ENCODE assay signal across 1 cellular context in the genomic region with DNA sequence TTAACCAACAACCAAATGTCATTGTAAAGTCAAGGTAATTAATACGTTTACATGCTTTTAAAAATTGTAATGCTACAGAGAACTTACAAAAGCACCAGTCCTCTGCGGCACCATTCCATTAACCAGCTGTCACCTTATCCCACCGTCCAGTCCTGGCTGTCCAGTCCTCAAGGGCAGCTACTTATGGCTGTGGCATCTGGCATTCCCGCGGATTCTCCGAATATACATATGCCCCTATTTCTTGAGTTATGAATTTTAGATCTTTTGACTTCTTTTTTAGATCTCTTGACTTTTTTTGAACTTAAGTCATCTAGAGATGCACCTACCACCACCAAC.
TF ChIP-seq lines count a peak whose summit lies in the region.

No MANE protein-coding gene starts in this region.

TF ChIP-seq in H1, 55 proteins besides CTCF, POLR2A, EP300 and RAD21:
- TF ChIP-seq, protein P1, sequence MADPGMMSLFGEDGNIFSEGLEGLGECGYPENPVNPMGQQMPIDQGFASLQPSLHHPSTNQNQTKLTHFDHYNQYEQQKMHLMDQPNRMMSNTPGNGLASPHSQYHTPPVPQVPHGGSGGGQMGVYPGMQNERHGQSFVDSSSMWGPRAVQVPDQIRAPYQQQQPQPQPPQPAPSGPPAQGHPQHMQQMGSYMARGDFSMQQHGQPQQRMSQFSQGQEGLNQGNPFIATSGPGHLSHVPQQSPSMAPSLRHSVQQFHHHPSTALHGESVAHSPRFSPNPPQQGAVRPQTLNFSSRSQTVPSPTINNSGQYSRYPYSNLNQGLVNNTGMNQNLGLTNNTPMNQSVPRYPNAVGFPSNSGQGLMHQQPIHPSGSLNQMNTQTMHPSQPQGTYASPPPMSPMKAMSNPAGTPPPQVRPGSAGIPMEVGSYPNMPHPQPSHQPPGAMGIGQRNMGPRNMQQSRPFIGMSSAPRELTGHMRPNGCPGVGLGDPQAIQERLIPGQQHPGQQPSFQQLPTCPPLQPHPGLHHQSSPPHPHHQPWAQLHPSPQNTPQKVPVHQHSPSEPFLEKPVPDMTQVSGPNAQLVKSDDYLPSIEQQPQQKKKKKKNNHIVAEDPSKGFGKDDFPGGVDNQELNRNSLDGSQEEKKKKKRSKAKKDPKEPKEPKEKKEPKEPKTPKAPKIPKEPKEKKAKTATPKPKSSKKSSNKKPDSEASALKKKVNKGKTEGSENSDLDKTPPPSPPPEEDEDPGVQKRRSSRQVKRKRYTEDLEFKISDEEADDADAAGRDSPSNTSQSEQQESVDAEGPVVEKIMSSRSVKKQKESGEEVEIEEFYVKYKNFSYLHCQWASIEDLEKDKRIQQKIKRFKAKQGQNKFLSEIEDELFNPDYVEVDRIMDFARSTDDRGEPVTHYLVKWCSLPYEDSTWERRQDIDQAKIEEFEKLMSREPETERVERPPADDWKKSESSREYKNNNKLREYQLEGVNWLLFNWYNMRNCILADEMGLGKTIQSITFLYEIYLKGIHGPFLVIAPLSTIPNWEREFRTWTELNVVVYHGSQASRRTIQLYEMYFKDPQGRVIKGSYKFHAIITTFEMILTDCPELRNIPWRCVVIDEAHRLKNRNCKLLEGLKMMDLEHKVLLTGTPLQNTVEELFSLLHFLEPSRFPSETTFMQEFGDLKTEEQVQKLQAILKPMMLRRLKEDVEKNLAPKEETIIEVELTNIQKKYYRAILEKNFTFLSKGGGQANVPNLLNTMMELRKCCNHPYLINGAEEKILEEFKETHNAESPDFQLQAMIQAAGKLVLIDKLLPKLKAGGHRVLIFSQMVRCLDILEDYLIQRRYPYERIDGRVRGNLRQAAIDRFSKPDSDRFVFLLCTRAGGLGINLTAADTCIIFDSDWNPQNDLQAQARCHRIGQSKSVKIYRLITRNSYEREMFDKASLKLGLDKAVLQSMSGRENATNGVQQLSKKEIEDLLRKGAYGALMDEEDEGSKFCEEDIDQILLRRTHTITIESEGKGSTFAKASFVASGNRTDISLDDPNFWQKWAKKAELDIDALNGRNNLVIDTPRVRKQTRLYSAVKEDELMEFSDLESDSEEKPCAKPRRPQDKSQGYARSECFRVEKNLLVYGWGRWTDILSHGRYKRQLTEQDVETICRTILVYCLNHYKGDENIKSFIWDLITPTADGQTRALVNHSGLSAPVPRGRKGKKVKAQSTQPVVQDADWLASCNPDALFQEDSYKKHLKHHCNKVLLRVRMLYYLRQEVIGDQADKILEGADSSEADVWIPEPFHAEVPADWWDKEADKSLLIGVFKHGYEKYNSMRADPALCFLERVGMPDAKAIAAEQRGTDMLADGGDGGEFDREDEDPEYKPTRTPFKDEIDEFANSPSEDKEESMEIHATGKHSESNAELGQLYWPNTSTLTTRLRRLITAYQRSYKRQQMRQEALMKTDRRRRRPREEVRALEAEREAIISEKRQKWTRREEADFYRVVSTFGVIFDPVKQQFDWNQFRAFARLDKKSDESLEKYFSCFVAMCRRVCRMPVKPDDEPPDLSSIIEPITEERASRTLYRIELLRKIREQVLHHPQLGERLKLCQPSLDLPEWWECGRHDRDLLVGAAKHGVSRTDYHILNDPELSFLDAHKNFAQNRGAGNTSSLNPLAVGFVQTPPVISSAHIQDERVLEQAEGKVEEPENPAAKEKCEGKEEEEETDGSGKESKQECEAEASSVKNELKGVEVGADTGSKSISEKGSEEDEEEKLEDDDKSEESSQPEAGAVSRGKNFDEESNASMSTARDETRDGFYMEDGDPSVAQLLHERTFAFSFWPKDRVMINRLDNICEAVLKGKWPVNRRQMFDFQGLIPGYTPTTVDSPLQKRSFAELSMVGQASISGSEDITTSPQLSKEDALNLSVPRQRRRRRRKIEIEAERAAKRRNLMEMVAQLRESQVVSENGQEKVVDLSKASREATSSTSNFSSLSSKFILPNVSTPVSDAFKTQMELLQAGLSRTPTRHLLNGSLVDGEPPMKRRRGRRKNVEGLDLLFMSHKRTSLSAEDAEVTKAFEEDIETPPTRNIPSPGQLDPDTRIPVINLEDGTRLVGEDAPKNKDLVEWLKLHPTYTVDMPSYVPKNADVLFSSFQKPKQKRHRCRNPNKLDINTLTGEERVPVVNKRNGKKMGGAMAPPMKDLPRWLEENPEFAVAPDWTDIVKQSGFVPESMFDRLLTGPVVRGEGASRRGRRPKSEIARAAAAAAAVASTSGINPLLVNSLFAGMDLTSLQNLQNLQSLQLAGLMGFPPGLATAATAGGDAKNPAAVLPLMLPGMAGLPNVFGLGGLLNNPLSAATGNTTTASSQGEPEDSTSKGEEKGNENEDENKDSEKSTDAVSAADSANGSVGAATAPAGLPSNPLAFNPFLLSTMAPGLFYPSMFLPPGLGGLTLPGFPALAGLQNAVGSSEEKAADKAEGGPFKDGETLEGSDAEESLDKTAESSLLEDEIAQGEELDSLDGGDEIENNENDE (IDR thresholded peaks at IDR 0.05; ENCODE audit: insufficient replicate concordance, low read length): no peak
- TF ChIP-seq HDAC6 (IDR thresholded peaks at IDR 0.05; ENCODE audit: low read depth, low read length): no peak
- no peak for TF ChIP-seq CREB1 (IDR thresholded peaks at IDR 0.05)
- TF ChIP-seq TCF12 (IDR thresholded peaks at IDR 0.05; ENCODE audit: low read depth, low read length): no peak
- no peak for TF ChIP-seq SAP30 (IDR thresholded peaks at IDR 0.05; ENCODE audit: insufficient read depth, insufficient replicate concordance, low read length)
- no peak for TF ChIP-seq TBP (IDR thresholded peaks at IDR 0.05; ENCODE audit: low read depth, low read length)
- no peak for TF ChIP-seq SIRT6 (IDR thresholded peaks at IDR 0.05; ENCODE audit: low read length)
- TF ChIP-seq SUZ12 (IDR thresholded peaks at IDR 0.05; ENCODE audit: low read length): no peak
- no peak for TF ChIP-seq YY1 (IDR thresholded peaks at IDR 0.05; ENCODE audit: low read depth, low read length)
- TF ChIP-seq, protein P2, sequence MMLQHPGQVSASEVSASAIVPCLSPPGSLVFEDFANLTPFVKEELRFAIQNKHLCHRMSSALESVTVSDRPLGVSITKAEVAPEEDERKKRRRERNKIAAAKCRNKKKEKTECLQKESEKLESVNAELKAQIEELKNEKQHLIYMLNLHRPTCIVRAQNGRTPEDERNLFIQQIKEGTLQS (IDR thresholded peaks at IDR 0.05; ENCODE audit: insufficient read depth, low read depth, low read length): no peak
- no peak for TF ChIP-seq CEBPB (IDR thresholded peaks at IDR 0.05; ENCODE audit: low read depth, low read length)
- no peak for TF ChIP-seq POU5F1 (IDR thresholded peaks at IDR 0.05; ENCODE audit: low read depth, low read length)
- TF ChIP-seq BACH1 (IDR thresholded peaks at IDR 0.05; ENCODE audit: low read length): no peak
- TF ChIP-seq USF2 (IDR thresholded peaks at IDR 0.05; ENCODE audit: low read length): no peak
- TF ChIP-seq SRF (IDR thresholded peaks at IDR 0.05; ENCODE audit: low read depth, low read length): no peak
- no peak for TF ChIP-seq SP4 (IDR thresholded peaks at IDR 0.05; ENCODE audit: low read length)
- no peak for TF ChIP-seq CBX8 (IDR thresholded peaks at IDR 0.05; ENCODE audit: borderline replicate concordance, low read depth, low read length)
